In the genomic region with DNA sequence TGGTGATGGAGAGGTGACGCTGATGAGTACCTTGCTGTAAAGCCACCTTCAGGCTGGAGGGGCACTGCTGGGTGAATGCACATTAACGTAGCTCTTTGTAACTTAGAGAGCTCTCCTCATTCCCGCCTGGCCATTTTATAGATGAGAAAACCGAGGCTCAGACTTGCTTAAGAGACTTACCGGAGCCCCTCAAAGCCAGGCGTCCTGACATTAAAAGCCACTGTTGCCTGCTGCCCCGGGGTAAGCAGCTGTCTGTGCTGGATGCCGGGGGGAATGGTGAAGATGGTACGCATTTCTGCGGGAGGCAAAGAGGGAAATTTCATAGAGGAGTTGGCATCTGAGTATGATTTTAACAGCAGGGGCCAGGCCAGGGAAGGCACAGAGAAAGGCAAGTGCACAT, we compare ENCODE assay signal across 29 cellular contexts.
"Had no signal": no experiment of that assay in that cellular context is flagged by ENCODE, and none has a peak within 500 bp of the region (broad histone marks: within the 10 kb centered on the region; RNA-seq: fewer than 3 reads in every experiment).

No MANE protein-coding gene starts in this region.

- H3K9me3 Mint-ChIP-seq: activated CD4-positive, alpha-beta memory T cell treated with anti-CD3 and anti-CD28 coated beads, Interleukin-2, amount 10 ng/mL, durations not matched to agents 7 days and 5 days; activated CD4-positive, alpha-beta T cell treated with anti-CD3 and anti-CD28 coated beads, Interleukin-2, amount 10 ng/mL, durations not matched to agents 7 days and 5 days; activated naive CD4-positive, alpha-beta T cell treated with anti-CD3 and anti-CD28 coated beads, Interleukin-2, amount 10 ng/mL, durations not matched to agents 7 days and 5 days; activated naive CD4-positive, alpha-beta T cell treated with anti-CD3 and anti-CD28 coated beads, Interleukin-2, amount 50 U/mL, for 72 hours; activated naive CD8-positive, alpha-beta T cell treated with anti-CD3 and anti-CD28 coated beads, Interleukin-2, amount 10 ng/mL, durations not matched to agents 7 days and 5 days; activated T-cell treated with anti-CD3 and anti-CD28 coated beads, Interleukin-2, amount 50 U/mL, for 24 hours; activated T-cell treated with anti-CD3 and anti-CD28 coated beads, Interleukin-2, amount 50 U/mL, for 72 hours; dendritic cell treated with granulocyte-macrophage colony-stimulating factor and Interleukin-4, amounts not matched to agents 40 ng/mL and 50 ng/mL, for 4 days; WTC11 had no signal

- H3K4me1 ChIP-seq: ascending aorta, breast epithelium, colonic mucosa, esophagus squamous epithelium had no signal

- H3K36me3 ChIP-seq: ascending aorta, breast epithelium, cardiac muscle cell, colonic mucosa, esophagus squamous epithelium had no signal

- H3K4me3 ChIP-seq: ascending aorta, breast epithelium, cardiac muscle cell, colonic mucosa, dorsolateral prefrontal cortex, esophagus squamous epithelium had no signal

- H3K27me3 ChIP-seq: ascending aorta had no signal

- H3K36me3 Mint-ChIP-seq: activated naive CD4-positive, alpha-beta T cell treated with anti-CD3 and anti-CD28 coated beads, Interleukin-2, amount 10 ng/mL, durations not matched to agents 7 days and 5 days; activated naive CD4-positive, alpha-beta T cell treated with anti-CD3 and anti-CD28 coated beads, Interleukin-2, amount 50 U/mL, for 72 hours; activated naive CD8-positive, alpha-beta T cell treated with anti-CD3 and anti-CD28 coated beads, Interleukin-2, amount 10 ng/mL, durations not matched to agents 7 days and 5 days; brain; WTC11 had no signal

- DNase-seq: activated CD4-positive, alpha-beta memory T cell treated with anti-CD3 and anti-CD28 coated beads, Interleukin-2, amount 10 ng/mL, durations not matched to agents 7 days and 5 days; activated CD4-positive, alpha-beta T cell treated with anti-CD3 and anti-CD28 coated beads for 1 hour; activated CD4-positive, alpha-beta T cell treated with anti-CD3 and anti-CD28 coated beads for 4 hours; activated CD4-positive, alpha-beta T cell treated with anti-CD3 and anti-CD28 coated beads, Interleukin-2, amount 10 ng/mL, durations not matched to agents 7 days and 5 days; activated CD4-positive, alpha-beta T cell treated with anti-CD3 and anti-CD28 coated beads, Interleukin-2, amount 50 U/mL, for 4 hours; activated CD8-positive, alpha-beta memory T cell treated with anti-CD3 and anti-CD28 coated beads, Interleukin-2, amount 50 U/mL, for 48 hours; activated gamma-delta T cell; activated naive CD4-positive, alpha-beta T cell; activated naive CD4-positive, alpha-beta T cell treated with anti-CD3 and anti-CD28 coated beads, Interleukin-2, amount 10 ng/mL, durations not matched to agents 7 days and 5 days; activated naive CD8-positive, alpha-beta T cell treated with anti-CD3 and anti-CD28 coated beads, Interleukin-2, amount 10 ng/mL, durations not matched to agents 7 days and 5 days; activated T-cell treated with anti-CD3 and anti-CD28 coated beads for 4 hours; activated T-cell treated with anti-CD3 and anti-CD28 coated beads, Interleukin-2, amount 50 U/mL, for 24 hours; activated T-cell treated with anti-CD3 and anti-CD28 coated beads, Interleukin-2, amount 50 U/mL, for 72 hours; central memory CD4-positive, alpha-beta T cell; cerebellar nuclear complex; colonic mucosa; dorsolateral prefrontal cortex; effector memory CD4-positive, alpha-beta T cell; esophagus squamous epithelium; foreskin melanocyte; T-helper 2 cell had no signal

- ATAC-seq: activated naive CD4-positive, alpha-beta T cell treated with anti-CD3 and anti-CD28 coated beads, Interleukin-2, amount 50 U/mL, for 72 hours; activated T-cell treated with anti-CD3 and anti-CD28 coated beads, Interleukin-2, amount 50 U/mL, for 72 hours; WTC11 had no signal

- H3K27ac ChIP-seq: ascending aorta, breast epithelium, cardiac muscle cell, colonic mucosa, dorsolateral prefrontal cortex, esophagus squamous epithelium, VCaP had no signal

- H3K4me3 Mint-ChIP-seq: activated CD4-positive, alpha-beta memory T cell treated with anti-CD3 and anti-CD28 coated beads, Interleukin-2, amount 10 ng/mL, durations not matched to agents 7 days and 5 days; activated CD4-positive, alpha-beta T cell treated with anti-CD3 and anti-CD28 coated beads, Interleukin-2, amount 10 ng/mL, durations not matched to agents 7 days and 5 days; activated naive CD4-positive, alpha-beta T cell treated with anti-CD3 and anti-CD28 coated beads, Interleukin-2, amount 10 ng/mL, durations not matched to agents 7 days and 5 days; activated naive CD8-positive, alpha-beta T cell treated with anti-CD3 and anti-CD28 coated beads, Interleukin-2, amount 10 ng/mL, durations not matched to agents 7 days and 5 days; activated T-cell treated with anti-CD3 and anti-CD28 coated beads, Interleukin-2, amount 50 U/mL, for 24 hours; activated T-cell treated with anti-CD3 and anti-CD28 coated beads, Interleukin-2, amount 50 U/mL, for 72 hours; brain; dendritic cell treated with granulocyte-macrophage colony-stimulating factor and Interleukin-4, amounts not matched to agents 40 ng/mL and 50 ng/mL, for 4 days; WTC11 had no signal

- H3K27ac Mint-ChIP-seq: activated CD4-positive, alpha-beta memory T cell treated with anti-CD3 and anti-CD28 coated beads, Interleukin-2, amount 10 ng/mL, durations not matched to agents 7 days and 5 days; activated CD4-positive, alpha-beta T cell treated with anti-CD3 and anti-CD28 coated beads, Interleukin-2, amount 10 ng/mL, durations not matched to agents 7 days and 5 days; activated naive CD4-positive, alpha-beta T cell treated with anti-CD3 and anti-CD28 coated beads, Interleukin-2, amount 10 ng/mL, durations not matched to agents 7 days and 5 days; activated naive CD8-positive, alpha-beta T cell treated with anti-CD3 and anti-CD28 coated beads, Interleukin-2, amount 10 ng/mL, durations not matched to agents 7 days and 5 days; activated T-cell treated with anti-CD3 and anti-CD28 coated beads, Interleukin-2, amount 50 U/mL, for 24 hours; activated T-cell treated with anti-CD3 and anti-CD28 coated beads, Interleukin-2, amount 50 U/mL, for 72 hours; dendritic cell treated with granulocyte-macrophage colony-stimulating factor and Interleukin-4, amounts not matched to agents 40 ng/mL and 50 ng/mL, for 4 days; WTC11 had no signal

- H3K4me1 Mint-ChIP-seq: activated CD4-positive, alpha-beta memory T cell treated with anti-CD3 and anti-CD28 coated beads, Interleukin-2, amount 10 ng/mL, durations not matched to agents 7 days and 5 days; activated CD4-positive, alpha-beta T cell treated with anti-CD3 and anti-CD28 coated beads, Interleukin-2, amount 10 ng/mL, durations not matched to agents 7 days and 5 days; activated naive CD4-positive, alpha-beta T cell treated with anti-CD3 and anti-CD28 coated beads, Interleukin-2, amount 10 ng/mL, durations not matched to agents 7 days and 5 days; activated naive CD8-positive, alpha-beta T cell treated with anti-CD3 and anti-CD28 coated beads, Interleukin-2, amount 10 ng/mL, durations not matched to agents 7 days and 5 days; WTC11 had no signal

- H3K9me3 ChIP-seq: ascending aorta, breast epithelium, colonic mucosa, esophagus squamous epithelium had no signal
